In the genomic region with DNA sequence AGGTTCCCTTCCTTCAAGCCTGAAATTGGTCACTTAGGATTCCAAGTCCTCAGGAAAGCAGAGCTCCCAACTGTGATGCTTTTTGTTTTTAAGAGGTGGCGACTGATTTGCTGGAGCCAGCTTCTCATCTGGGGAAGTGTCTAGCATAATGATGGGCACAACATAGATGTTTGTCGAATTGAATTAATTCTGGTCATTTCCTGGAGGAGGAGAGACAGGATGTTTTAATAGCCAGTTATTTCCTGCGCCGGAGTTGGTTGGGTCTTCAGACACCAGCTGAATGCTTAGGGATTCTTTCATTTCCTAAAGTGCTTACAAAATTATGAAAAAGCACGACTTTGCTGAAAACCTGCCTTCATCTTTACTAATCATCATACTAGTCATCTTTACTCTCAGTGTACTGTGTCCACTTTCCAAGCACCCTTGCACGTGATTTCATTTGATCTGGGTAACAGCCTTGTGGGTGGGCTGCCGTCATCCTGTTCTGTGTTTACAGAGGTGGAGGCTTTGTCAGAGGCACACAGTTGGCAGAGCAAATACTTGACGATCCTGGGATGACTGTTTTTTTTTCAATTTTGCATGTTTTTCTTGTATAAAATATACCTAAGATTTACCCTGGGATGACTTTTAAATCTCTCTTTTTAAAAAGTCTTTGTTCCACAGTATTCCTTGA, we compare ENCODE assay signal across 9 cellular contexts. TPM values are rescaled to one million over a fixed set of nuclear protein-coding genes. Genes with fewer than 3 reads are reported as not detected.
A peak's percentile ranks its signal among the peaks of the same experiment; 100 is the strongest.
DNase-seq lines count a peak whose midpoint lies in the region; ATAC-seq, FAIRE-seq and TF ChIP-seq lines count a peak whose summit lies in the region.
"Had no signal": no experiment of that assay in that cellular context is flagged by ENCODE, and none has a peak within 500 bp of the region (broad histone marks: within the 10 kb centered on the region; RNA-seq: fewer than 3 reads in every experiment).

No MANE protein-coding gene starts in this region.

- H3K36me3 ChIP-seq in PC-3 (ENCODE audit: low read depth, low read length) (no peaks in the 10 kb centered on the region), endothelial cell of umbilical vein (ENCODE audit: control insufficient read depth in 2 of 2, extremely low read depth in 1 of 2, insufficient read depth in 2 of 2, low read length in 2 of 2) (peaks cover 0 to 6% of the 10 kb centered on the region in 2 experiments), neural progenitor cell (no peaks in the 10 kb centered on the region), HAP-1 (replicated peaks) (no peaks in the 10 kb centered on the region)

- no peaks in the 10 kb centered on the region for H3K9me3 Mint-ChIP-seq in neural progenitor cell

- H3K9me1 ChIP-seq in endothelial cell of umbilical vein (replicated peaks; ENCODE audit: control insufficient read depth, extremely low read depth, insufficient read depth, low read length): no peaks in the 10 kb centered on the region

- peak; percentile 95 for FAIRE-seq in endothelial cell of umbilical vein (lab: Jason Lieb, UNC)

- H4K20me1 ChIP-seq in PC-3 (ENCODE audit: low read length) (no peaks in the 10 kb centered on the region), endothelial cell of umbilical vein (replicated peaks; ENCODE audit: control insufficient read depth, extremely low read depth, insufficient read depth, low read length) (no peaks in the 10 kb centered on the region), neural progenitor cell (ENCODE audit: low read depth) (peaks cover 42% of the 10 kb centered on the region)

- CTCF ChIA-PET in PC-3 (lab: Charles Lee) (no interaction called here), endothelial cell of umbilical vein (lab: Charles Lee) (interaction anchor here (0.7 to 1.2 kb wide), 11 partner anchors 9 to 110 kb away, joined by 3 to 6 read pairs (median 3); no protein-coding TSS in a partner anchor)

- peaks cover 23% of the 10 kb centered on the region for H3K4me1 Mint-ChIP-seq in neural progenitor cell

- H3K79me2 ChIP-seq in PC-3 (ENCODE audit: low read length) (no peaks in the 10 kb centered on the region), endothelial cell of umbilical vein (ENCODE audit: control insufficient read depth, insufficient read depth, low read length) (peaks cover 34% of the 10 kb centered on the region), neural progenitor cell (ENCODE audit: low read depth) (peaks cover 5% of the 10 kb centered on the region)

- no peaks in the 10 kb centered on the region for H3K9me3 ChIP-seq in PC-3 (ENCODE audit: low read length)
- no peaks in the 10 kb centered on the region for H3K9me3 ChIP-seq in endothelial cell of umbilical vein (replicated peaks; ENCODE audit: control insufficient read depth, insufficient read depth, low read length)
- no peaks in the 10 kb centered on the region for H3K9me3 ChIP-seq in neural progenitor cell (ENCODE audit: low read depth)
- no peaks in the 10 kb centered on the region for H3K9me3 ChIP-seq in HAP-1
- H3K9me3 ChIP-seq: psoas muscle had no signal

- dilution Hi-C loops in endothelial cell of umbilical vein (cut with MboI; ENCODE audit: extremely low pct_ligation_motif_present, low sequenced_read_pairs): no loop called here

- H3K27ac ChIP-seq in PC-3 (ENCODE audit: low read length): peak overlapping the region; percentile 43; the same call in 1 of the 2 replicates
- H3K27ac ChIP-seq in endothelial cell of umbilical vein (ENCODE audit: insufficient read depth, low read depth, low read length): peak overlapping the region; percentile 88
- H3K27ac ChIP-seq in neural progenitor cell: no peak overlapping the region
- H3K27ac ChIP-seq: psoas muscle had no signal

- H3K4me1 ChIP-seq in PC-3 (ENCODE audit: insufficient read depth, low read length) (peaks cover 11% of the 10 kb centered on the region; the same call in 1 of the 2 replicates), endothelial cell of umbilical vein (ENCODE audit: control insufficient read depth, extremely low read depth, insufficient read depth, low read length) (peaks cover 25% of the 10 kb centered on the region), neural progenitor cell (peaks cover 6% of the 10 kb centered on the region), HAP-1 (no peaks in the 10 kb centered on the region)

- no TSS peak for BruUV-seq in PC-3 (replicated peaks; lab: Mats Ljungman, UMichigan)
- BruUV-seq in endothelial cell of umbilical vein (replicated peaks; lab: Mats Ljungman, UMichigan): TSS peak; percentile 37

- no peak for TF ChIP-seq CTCF in PC-3 (conservative IDR thresholded peaks at IDR 0.05; ENCODE audit: low read depth, low read length)
- no peak for TF ChIP-seq CTCF in endothelial cell of umbilical vein (IDR thresholded peaks at IDR 0.05; ENCODE audit: extremely low read depth in 1 of 2, insufficient read depth in 1 of 2, low read depth in 1 of 2, low read length in 2 of 2)
- TF ChIP-seq CTCF in neural progenitor cell (IDR thresholded peaks at IDR 0.05): no peak

- peak; percentile 66 for TF ChIP-seq POLR2A in endothelial cell of umbilical vein (IDR thresholded peaks at IDR 0.05; ENCODE audit: low read depth, low read length)

- peaks cover 7% of the 10 kb centered on the region for H3K36me3 Mint-ChIP-seq in neural progenitor cell

- H3F3A ChIP-seq in PC-3 (ENCODE audit: low read length, unreplicated experiment) (no peaks in the 10 kb centered on the region), neural progenitor cell (ENCODE audit: low read depth) (no peaks in the 10 kb centered on the region)

- peaks cover 4% of the 10 kb centered on the region for H3K27me3 Mint-ChIP-seq in neural progenitor cell (ENCODE audit: insufficient read depth, low read depth)

- ATAC-seq in PC-3: peak; percentile 74
- ATAC-seq: psoas muscle had no signal

- DNase-seq in stimulated activated CD8-positive, alpha-beta memory T cell treated with anti-CD3 and anti-CD28 coated beads, Interleukin-15, amount 100 ng/mL, for 48 hours (ENCODE audit: low read depth in 2 of 2): peak; percentile 4 to 14
- DNase-seq in stimulated activated CD8-positive, alpha-beta memory T cell treated with anti-CD3 and anti-CD28 coated beads, Interleukin-4, amount 100 ng/mL, for 48 hours: no peak
- peak; percentile 49 for DNase-seq in PC-3
- peak; percentile 81 for DNase-seq in endothelial cell of umbilical vein (ENCODE audit: low read depth, low spot score)
- DNase-seq in NCI-H226: no peak
- DNase-seq in midbrain (lab: John Stamatoyannopoulos, UW): no peak
- no peak for DNase-seq in neural progenitor cell (ENCODE audit: low spot score)
- no peak for DNase-seq in HAP-1 (ENCODE audit: low spot score in 2 of 2)
- DNase-seq: psoas muscle had no signal

- no peak overlapping the region for H3K4me3 Mint-ChIP-seq in neural progenitor cell

- intact Hi-C loops in PC-3 (cut with micrococcal nuclease): no loop called here
- intact Hi-C loops in endothelial cell of umbilical vein (cut with micrococcal nuclease): loop anchor here (1.0 to 2.0 kb wide), 3 partner anchors 28 to 50 kb away; no protein-coding TSS in a partner anchor

- peak overlapping the region; percentile 65 for H3K4me2 ChIP-seq in PC-3 (ENCODE audit: low read length)
- peak overlapping the region; percentile 91 for H3K4me2 ChIP-seq in endothelial cell of umbilical vein (ENCODE audit: insufficient read depth, low read length)
- no peak overlapping the region for H3K4me2 ChIP-seq in neural progenitor cell

- in situ Hi-C loops in HAP-1 (cut with MboI; ENCODE audit: low sequenced_read_pairs): no loop called here

- no peak overlapping the region for H3K27ac Mint-ChIP-seq in neural progenitor cell

- no peaks in the 10 kb centered on the region for H3K9me2 ChIP-seq in PC-3 (replicated peaks; ENCODE audit: low read length)

- H3K9ac ChIP-seq in PC-3 (ENCODE audit: low read length) (no peak overlapping the region), endothelial cell of umbilical vein (replicated peaks; ENCODE audit: extremely low read depth, insufficient read depth, low read length) (peak overlapping the region; percentile 49), neural progenitor cell (no peak overlapping the region)

- H2AFZ ChIP-seq in PC-3 (ENCODE audit: low read length): peak overlapping the region; percentile 21; the same call in 1 of the 2 replicates
- H2AFZ ChIP-seq in endothelial cell of umbilical vein (ENCODE audit: low read depth, low read length): peak overlapping the region; percentile 6
- no peak overlapping the region for H2AFZ ChIP-seq in neural progenitor cell (replicated peaks)

- no peaks in the 10 kb centered on the region for H3K27me3 ChIP-seq in PC-3 (ENCODE audit: low read length)
- H3K27me3 ChIP-seq in endothelial cell of umbilical vein (ENCODE audit: control insufficient read depth in 2 of 2, insufficient read depth in 2 of 2, low read length in 2 of 2): no peaks in the 10 kb centered on the region
- H3K27me3 ChIP-seq in neural progenitor cell: no peaks in the 10 kb centered on the region
- H3K27me3 ChIP-seq in HAP-1 (ENCODE audit: low read depth): no peaks in the 10 kb centered on the region

- POLR2A ChIA-PET in PC-3 (lab: Charles Lee; ENCODE audit: unreplicated experiment) (interaction anchor here (0.5 kb wide), 1 partner anchor 109 kb away, joined by 5 read pairs; no protein-coding TSS in a partner anchor), endothelial cell of umbilical vein (lab: Charles Lee) (interaction anchor here (0.9 kb wide), 1 partner anchor 12 kb away, joined by 4 read pairs; no protein-coding TSS in a partner anchor)

- H3K4me3 ChIP-seq in PC-3 (ENCODE audit: low read length): peak overlapping the region; percentile 25; the same call in 1 of the 2 replicates
- peak overlapping the region in 2 of 3 experiments; percentile 13 to 62 for H3K4me3 ChIP-seq in endothelial cell of umbilical vein (replicated peaks in 1 of 3; ENCODE audit: insufficient read depth in 1 of 3, low read depth in 1 of 3, low read length in 3 of 3)
- no peak overlapping the region for H3K4me3 ChIP-seq in neural progenitor cell
- H3K4me3 ChIP-seq in HAP-1: no peak overlapping the region
- H3K4me3 ChIP-seq: psoas muscle had no signal

TF ChIP-seq in endothelial cell of umbilical vein, 7 proteins besides CTCF, POLR2A, EP300 and RAD21 (continues in another document):
- TF ChIP-seq EZH2 (IDR thresholded peaks at IDR 0.05; ENCODE audit: borderline replicate concordance, low read depth, low read length, severe bottlenecking): no peak
- peak; percentile 16 for TF ChIP-seq GATA2 (IDR thresholded peaks at IDR 0.05; ENCODE audit: insufficient read depth, insufficient read length, low read depth, low read length)
- peak; percentile 71 for TF ChIP-seq POLR2AphosphoS5 (IDR thresholded peaks at IDR 0.05; ENCODE audit: insufficient read depth, low read depth, low read length)

RNA-seq across cellular contexts. Expression of a gene that starts 49.5 kb away (rescaled TPM):
- total RNA-seq in PC-3 (2014; rRNA removed): 10.3 and 13.8 TPM in 2 replicates
- 75.4 and 78.0 TPM in 2 replicates for total RNA-seq in endothelial cell of umbilical vein
- 38.1 and 65.2 TPM in 2 replicates for polyA plus RNA-seq in endothelial cell of umbilical vein
- polyA plus RNA-seq in endothelial cell of umbilical vein (2011; cell fraction: cytosol; rRNA removed): 25.3 and 31.2 TPM in 2 replicates
- 102 and 126 TPM in 2 replicates for polyA plus RNA-seq in endothelial cell of umbilical vein (2011; cell fraction: nucleus; rRNA removed)
- 38.5 and 42.4 TPM in 2 replicates for polyA plus RNA-seq in endothelial cell of umbilical vein (2012)
- 49.0 and 68.5 TPM in 2 replicates for polyA minus RNA-seq in endothelial cell of umbilical vein
- 2.3 TPM for polyA minus RNA-seq in endothelial cell of umbilical vein (2011; cell fraction: cytosol; rRNA and poly(A)+ RNA removed)
- 62.7 and 105 TPM in 2 replicates for polyA minus RNA-seq in endothelial cell of umbilical vein (2011; cell fraction: nucleus; rRNA and poly(A)+ RNA removed)
- total RNA-seq in neural progenitor cell (ENCODE audit: low replicate concordance): 36.6 and 140 TPM in 2 replicates

Comparison
In these comparisons a context has a peak if more than half of its experiments do, and no peak if none do; other contexts are left out.
1. DNase-seq: peak in stimulated activated CD8-positive, alpha-beta memory T cell treated with anti-CD3 and anti-CD28 coated beads, Interleukin-15, amount 100 ng/mL, for 48 hours (2 of 2), PC-3 (single experiment) and endothelial cell of umbilical vein (single experiment); none in stimulated activated CD8-positive, alpha-beta memory T cell treated with anti-CD3 and anti-CD28 coated beads, Interleukin-4, amount 100 ng/mL, for 48 hours (single experiment), NCI-H226 (single experiment), midbrain (single experiment), neural progenitor cell (single experiment) and HAP-1 (0 of 2).
2. H3K4me3 ChIP-seq: peak in PC-3 (single experiment) and endothelial cell of umbilical vein (2 of 3); none in neural progenitor cell (single experiment) and HAP-1 (single experiment).